In the genomic region with DNA sequence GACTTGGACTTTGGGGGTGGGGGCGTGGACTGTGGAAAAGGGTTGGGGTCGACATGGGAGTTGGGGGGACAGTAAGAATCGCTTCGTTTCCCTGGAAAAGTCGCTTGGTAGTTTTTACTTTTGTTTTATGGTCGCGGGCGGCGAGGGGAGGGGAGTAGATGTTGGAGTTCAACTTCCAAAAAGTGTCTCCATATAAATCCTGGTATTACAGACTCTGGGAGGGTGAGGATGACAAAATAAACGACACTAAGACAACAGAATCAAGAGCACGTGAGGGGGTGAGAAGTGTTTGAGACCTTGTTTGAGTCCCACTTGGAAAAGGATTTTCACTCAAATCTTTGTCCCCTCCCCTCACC, we compare ENCODE assay signal across 8 cellular contexts. TPM values are rescaled to one million over a fixed set of nuclear protein-coding genes. Genes with fewer than 3 reads are reported as not detected.
A peak's percentile ranks its signal among the peaks of the same experiment; 100 is the strongest.
DNase-seq lines count a peak whose midpoint lies in the region; ATAC-seq and TF ChIP-seq lines count a peak whose summit lies in the region.

No MANE protein-coding gene starts in this region.

- H4K20me1 ChIP-seq in H9 (ENCODE audit: control insufficient read depth, insufficient read depth, insufficient read length), result no peaks in the 10 kb centered on the region

- no peak overlapping the region for H3K14ac ChIP-seq in H9 (ENCODE audit: insufficient read depth, low read length)

- H2BK120ac ChIP-seq in H9 (ENCODE audit: low read depth, low read length, poor library complexity, severe bottlenecking), result no peak overlapping the region
- no peak overlapping the region for H2BK120ac ChIP-seq in mesendoderm (ENCODE audit: low read depth, low read length)

- H3K9me3 Mint-ChIP-seq in H9, result peaks cover 0 to 4% of the 10 kb centered on the region in 2 experiments; a peak in 1 of 5 replicates

- ATAC-seq in GM18519 (IDR thresholded peaks at IDR 0.05; ENCODE audit: low FRiP score, unreplicated experiment) (no peak), GM21723 (IDR thresholded peaks at IDR 0.05; ENCODE audit: unreplicated experiment) (no peak)

- H3K56ac ChIP-seq in H9 (ENCODE audit: insufficient read length, low read depth, low read length) (no peak overlapping the region), mesendoderm (ENCODE audit: low read length) (peak overlapping the region; percentile 91)

- H3K4me3 ChIP-seq in AG04450 (ENCODE audit: low read depth, low read length), result peak overlapping the region; percentile 41; the same call in 1 of the 2 replicates
- H3K4me3 ChIP-seq in ascending aorta, result peak overlapping the region; percentile 11 to 56
- H3K4me3 ChIP-seq in mesendoderm (ENCODE audit: low read length), result peak overlapping the region; percentile 23

- no peak overlapping the region for H2BK15ac ChIP-seq in H9 (ENCODE audit: low read depth, low read length)
- H2BK15ac ChIP-seq in mesendoderm (replicated peaks; ENCODE audit: low read depth), result peak overlapping the region; percentile 29

- H3K27ac Mint-ChIP-seq in H9, result peak overlapping the region in 2 of 3 experiments; percentile 12 to 68; a peak in 1 of 7 replicates

- H4K91ac ChIP-seq in H9 (ENCODE audit: insufficient read length, low read depth, low read length), result no peak overlapping the region

- TF ChIP-seq CTCF in AG04450 (IDR thresholded peaks at IDR 0.05; ENCODE audit: low read depth, low read length) (no peak), H9 (conservative IDR thresholded peaks at IDR 0.05) (no peak), ascending aorta (IDR thresholded peaks at IDR 0.05) (no peak)

- intact Hi-C loops in ascending aorta (cut with DNase I), result no loop called here

- POLR2A ChIA-PET in AG04450 (lab: Yijun Ruan, JAX), result no interaction called here

- H3K36me3 Mint-ChIP-seq in H9 (ENCODE audit: insufficient read depth in 1 of 3, low read depth in 3 of 3), result no peaks in the 10 kb centered on the region

- no peak overlapping the region for H2BK12ac ChIP-seq in H9 (ENCODE audit: insufficient read length, low read depth, low read length)

- peaks cover 33% of the 10 kb centered on the region for H3K23me2 ChIP-seq in H9 (ENCODE audit: insufficient read length, low read depth, low read length, poor library complexity, severe bottlenecking)

- H3K9me3 ChIP-seq in AG04450 (ENCODE audit: control insufficient read depth, insufficient read depth, low read length) (peaks cover 4% of the 10 kb centered on the region; the same call in 1 of the 2 replicates), H9 (ENCODE audit: control insufficient read depth, low read depth, low read length) (no peaks in the 10 kb centered on the region), ascending aorta (no peaks in the 10 kb centered on the region)

- no peak overlapping the region for H3K18ac ChIP-seq in H9 (ENCODE audit: insufficient read length, low read depth, low read length)
- H3K18ac ChIP-seq in mesendoderm (ENCODE audit: low read length), result peak overlapping the region; percentile 99

- CTCF ChIA-PET in AG04450 (lab: Charles Lee), result interaction anchor here (1.1 kb wide), 1 partner anchor 116 kb away, joined by 4 read pairs; no protein-coding TSS in a partner anchor

- no peak overlapping the region for H2AFZ ChIP-seq in H9 (ENCODE audit: low read length)

- H3K4me2 ChIP-seq in H9 (ENCODE audit: insufficient read depth, insufficient read length, low read length) (peak overlapping the region; percentile 98), mesendoderm (ENCODE audit: low read length) (peak overlapping the region; percentile 34)

- H3K4me1 ChIP-seq in H9 (ENCODE audit: insufficient read depth, low read length), result 0 out of 2 replicates have a peak, but pooled peaks cover 11% of the 10 kb centered on the region
- peaks cover 13 to 25% of the 10 kb centered on the region in 2 donors for H3K4me1 ChIP-seq in ascending aorta
- H3K4me1 ChIP-seq in mesendoderm (ENCODE audit: control insufficient read depth, low read depth, low read length), result peaks cover 5% of the 10 kb centered on the region

- H2BK20ac ChIP-seq in H9 (ENCODE audit: low read depth, low read length, poor library complexity, severe bottlenecking), result no peak overlapping the region

- H3K23ac ChIP-seq in H9 (ENCODE audit: insufficient read length, low read depth, low read length) (no peak overlapping the region), mesendoderm (ENCODE audit: low read length) (no peak overlapping the region)

- H4K8ac ChIP-seq in H9 (replicated peaks; ENCODE audit: insufficient read length, low read depth, low read length), result no peak overlapping the region
- H4K8ac ChIP-seq in mesendoderm (ENCODE audit: low read depth, low read length), result no peak overlapping the region

- no peak overlapping the region for H3T11ph ChIP-seq in H9 (ENCODE audit: low read length)

- H3K79me1 ChIP-seq in H9 (ENCODE audit: insufficient read depth, low read depth, low read length, poor library complexity, severe bottlenecking) (no peaks in the 10 kb centered on the region), mesendoderm (ENCODE audit: low read length) (peaks cover 2% of the 10 kb centered on the region)

- H3K4me3 Mint-ChIP-seq in H9, result peak overlapping the region; percentile 80 to 84

- H3K4ac ChIP-seq in H9 (ENCODE audit: low read depth, low read length) (no peak overlapping the region), mesendoderm (ENCODE audit: low read depth, low read length) (peak overlapping the region; percentile 6)

- H3K27me3 Mint-ChIP-seq in H9 (ENCODE audit: low read depth), result peaks cover 43% of the 10 kb centered on the region

- H3K79me2 ChIP-seq in H9 (ENCODE audit: insufficient read depth, low read length), result no peaks in the 10 kb centered on the region; the same call in 1 of the 2 replicates
- H3K79me2 ChIP-seq in mesendoderm (ENCODE audit: control insufficient read depth, insufficient read depth, low read length), result peaks cover 17% of the 10 kb centered on the region

- H4K5ac ChIP-seq in H9 (ENCODE audit: insufficient read length, low read depth, low read length), result no peak overlapping the region
- H4K5ac ChIP-seq in mesendoderm (ENCODE audit: low read length), result peak overlapping the region; percentile 27

- peaks cover 36 to 62% of the 10 kb centered on the region in 2 experiments for H3K4me1 Mint-ChIP-seq in H9

- H3K27ac ChIP-seq in AG04450 (ENCODE audit: low read depth, low read length), result no peak overlapping the region
- H3K27ac ChIP-seq in H9 (ENCODE audit: insufficient read length, low read depth, low read length), result no peak overlapping the region
- H3K27ac ChIP-seq in ascending aorta, result no peak overlapping the region
- peak overlapping the region; percentile 85 for H3K27ac ChIP-seq in mesendoderm (ENCODE audit: low read depth, low read length)

- WGBS in H9 (ENCODE audit: extremely low coverage, insufficient read length, low lambda C conversion rate), result no CpG with 5 or more reads among the region's 11 CpGs
- whole genome bisulfite sequencing in mesendoderm (ENCODE audit: extremely low coverage, insufficient coverage, low lambda C conversion rate), result no CpG with 5 or more reads among the region's 11 CpGs

- DNase-seq in AG04450 (ENCODE audit: low read depth, low spot score), result no peak
- DNase-seq in H9, result no peak
- DNase-seq in ascending aorta (ENCODE audit: low spot score in 2 of 2), result no peak
- DNase-seq in mesendoderm, result no peak
- no peak for DNase-seq in NCI-H2081 treated with DMSO at 0.1 percent for 48 hours (lab: John Stamatoyannopoulos, UW)
- DNase-seq in stimulated activated CD4-positive, alpha-beta T cell treated with anti-CD3 and anti-CD28 coated beads, Interleukin-1b, Interleukin-23, amount 100 ng/mL, for 48 hours, result no peak

- H3K9ac ChIP-seq in H9 (ENCODE audit: extremely low read depth, insufficient read length, low read length) (no peak overlapping the region), mesendoderm (ENCODE audit: low read length) (peak overlapping the region; percentile 80)

- peaks cover 44% of the 10 kb centered on the region for H3K27me3 ChIP-seq in AG04450 (ENCODE audit: control insufficient read depth, insufficient read depth, low read length)
- no peaks in the 10 kb centered on the region; the same call in 1 of the 2 replicates for H3K27me3 ChIP-seq in H9 (ENCODE audit: insufficient read depth, low read length)
- peaks cover 37% of the 10 kb centered on the region for H3K27me3 ChIP-seq in ascending aorta
- H3K27me3 ChIP-seq in mesendoderm (ENCODE audit: insufficient read depth, low read length, poor library complexity), result no peaks in the 10 kb centered on the region

- H2BK5ac ChIP-seq in H9 (ENCODE audit: insufficient read length, low read length) (no peak overlapping the region), mesendoderm (ENCODE audit: low read length) (peak overlapping the region; percentile 28)

- H2AK5ac ChIP-seq in H9 (ENCODE audit: insufficient read length, low read length), result no peak overlapping the region
- H2AK5ac ChIP-seq in mesendoderm (ENCODE audit: low read length), result no peak overlapping the region

- no peaks in the 10 kb centered on the region for H3K36me3 ChIP-seq in ascending aorta
- H3K36me3 ChIP-seq in mesendoderm (ENCODE audit: control insufficient read depth, insufficient read depth, low read length), result no peaks in the 10 kb centered on the region

RNA-seq across cellular contexts. Expression of a gene that starts 0.7 kb away (rescaled TPM):
- not detected in 2 replicates for polyA plus RNA-seq in AG04450 (2011; rRNA removed)
- not detected in 2 replicates for polyA minus RNA-seq in AG04450 (2011; rRNA and poly(A)+ RNA removed)
- total RNA-seq in H9 (2021) (4.9 and 5.1 TPM in 2 replicates), ascending aorta (0.85 TPM)
- polyA plus RNA-seq in mesendoderm (2013, experiment 1 of 2), result 2.8 TPM
- polyA plus RNA-seq in mesendoderm (2013, experiment 2 of 2), result 2.5 TPM
